ENCODE assay signal across 1 cellular context in genomic region chr12:55940065-55940732, GRCh38.
TF ChIP-seq lines count a peak whose summit lies in the region.

No MANE protein-coding gene starts in this region.

TF ChIP-seq in HepG2, 621 proteins besides CTCF, POLR2A, EP300 and RAD21 (continued from another document):
- TF ChIP-seq MEIS2 (CRISPR knock-in tag; IDR thresholded peaks at IDR 0.05): no peak
- TF ChIP-seq ZMYM4 (CRISPR knock-in tag; IDR thresholded peaks at IDR 0.05): peak; percentile 34; the same call in 1 of the 2 replicates
- no peak for TF ChIP-seq RELA (CRISPR knock-in tag; IDR thresholded peaks at IDR 0.05)
- TF ChIP-seq KIAA2018 (CRISPR knock-in tag; IDR thresholded peaks at IDR 0.05; ENCODE audit: borderline replicate concordance): no peak
- no peak; the same call in 1 of the 2 replicates for TF ChIP-seq ZSCAN21 (CRISPR knock-in tag; IDR thresholded peaks at IDR 0.05; ENCODE audit: borderline replicate concordance)
- TF ChIP-seq SP4 (CRISPR knock-in tag; IDR thresholded peaks at IDR 0.05): 0 out of 2 replicates have a peak, but pooled peaks have one; percentile 13
- TF ChIP-seq CCAR2 (optimal IDR thresholded peaks at IDR 0.05; ENCODE audit: low read depth, low read length): no peak
- no peak for TF ChIP-seq POGZ (CRISPR knock-in tag; IDR thresholded peaks at IDR 0.05)
- TF ChIP-seq ZNF784 (CRISPR knock-in tag; IDR thresholded peaks at IDR 0.05; ENCODE audit: borderline replicate concordance): 0 out of 2 replicates have a peak, but pooled peaks have one; percentile 58
- TF ChIP-seq MAX (IDR thresholded peaks at IDR 0.05): peak; percentile 30; the same call in 1 of the 2 replicates
- TF ChIP-seq DBP (CRISPR knock-in tag; IDR thresholded peaks at IDR 0.05; ENCODE audit: not compliant biosample characterization): no peak
- no peak for TF ChIP-seq ZNF18 (CRISPR knock-in tag; IDR thresholded peaks at IDR 0.05; ENCODE audit: insufficient replicate concordance)
- no peak for TF ChIP-seq RFX1 (IDR thresholded peaks at IDR 0.05)
- no peak for TF ChIP-seq YEATS4 (CRISPR knock-in tag; IDR thresholded peaks at IDR 0.05; ENCODE audit: borderline replicate concordance)
- no peak for TF ChIP-seq LCORL (IDR thresholded peaks at IDR 0.05)
- 0 out of 2 replicates have a peak, but pooled peaks have one; percentile 25 for TF ChIP-seq LCORL (CRISPR knock-in tag; IDR thresholded peaks at IDR 0.05)
- TF ChIP-seq ZNF558 (CRISPR knock-in tag; IDR thresholded peaks at IDR 0.05; ENCODE audit: borderline replicate concordance): no peak
- no peak for TF ChIP-seq SP140L (CRISPR knock-in tag; IDR thresholded peaks at IDR 0.05; ENCODE audit: borderline replicate concordance)
- TF ChIP-seq EEA1 (CRISPR knock-in tag; IDR thresholded peaks at IDR 0.05; ENCODE audit: borderline replicate concordance): no peak
- no peak for TF ChIP-seq ZFP62 (CRISPR knock-in tag; IDR thresholded peaks at IDR 0.05)
- TF ChIP-seq ZNF891 (CRISPR knock-in tag; IDR thresholded peaks at IDR 0.05): no peak; the same call in 1 of the 2 replicates
- peak; percentile 74 for TF ChIP-seq ZNF687 (CRISPR knock-in tag; IDR thresholded peaks at IDR 0.05)
- TF ChIP-seq ZFP90 (CRISPR knock-in tag; IDR thresholded peaks at IDR 0.05; ENCODE audit: borderline replicate concordance): no peak
- TF ChIP-seq CENPBD1 (CRISPR knock-in tag; IDR thresholded peaks at IDR 0.05; ENCODE audit: borderline replicate concordance, low read depth): no peak
- no peak for TF ChIP-seq ZNF451 (CRISPR knock-in tag; IDR thresholded peaks at IDR 0.05)
- TF ChIP-seq ZNF276 (CRISPR knock-in tag; IDR thresholded peaks at IDR 0.05; ENCODE audit: low read depth): no peak
- TF ChIP-seq NKX3-1 (CRISPR knock-in tag; IDR thresholded peaks at IDR 0.05): no peak
- TF ChIP-seq PHB2 (IDR thresholded peaks at IDR 0.05; ENCODE audit: partially characterized antibody): no peak
- TF ChIP-seq MAZ (IDR thresholded peaks at IDR 0.05; ENCODE audit: borderline replicate concordance, low read depth, low read length): no peak
- 0 out of 2 replicates have a peak, but pooled peaks have one; percentile 20 for TF ChIP-seq MAZ (CRISPR knock-in tag; IDR thresholded peaks at IDR 0.05; ENCODE audit: low read depth)
- peak; percentile 29; the same call in 1 of the 2 replicates for TF ChIP-seq FOSL2 (CRISPR knock-in tag; IDR thresholded peaks at IDR 0.05)
- TF ChIP-seq TFAP4 (IDR thresholded peaks at IDR 0.05; ENCODE audit: borderline replicate concordance, low read depth): no peak
- TF ChIP-seq STAG1 (CRISPR knock-in tag; IDR thresholded peaks at IDR 0.05): peak; percentile 85
- no peak for TF ChIP-seq GMEB2 (CRISPR knock-in tag; IDR thresholded peaks at IDR 0.05; ENCODE audit: low read depth)
